33 cellular contexts compared by ENCODE assay signal in the genomic region with DNA sequence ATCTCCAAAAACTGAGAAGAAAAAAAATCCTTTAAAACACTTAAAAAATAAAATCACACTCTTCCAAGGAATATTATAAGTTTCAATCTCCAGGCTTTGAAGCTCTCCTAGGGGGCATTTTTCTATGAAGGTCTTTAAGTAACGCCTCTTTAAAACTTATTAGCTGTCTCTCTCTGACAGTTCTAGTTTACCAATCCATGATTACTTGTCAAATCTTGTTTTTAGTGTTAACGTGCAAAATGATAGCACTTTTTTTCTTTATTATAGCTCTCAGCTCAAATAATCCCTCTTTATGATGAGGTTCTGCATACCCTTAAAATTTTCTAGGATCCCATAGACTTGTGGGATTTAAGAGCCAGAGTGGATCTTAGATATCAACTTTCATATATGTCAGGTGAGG.
DNase-seq lines count a peak whose midpoint lies in the region; ATAC-seq, FAIRE-seq and TF ChIP-seq lines count a peak whose summit lies in the region.
"Had no signal": no experiment of that assay in that cellular context is flagged by ENCODE, and none has a peak within 500 bp of the region (broad histone marks: within the 10 kb centered on the region; RNA-seq: fewer than 3 reads in every experiment).

No MANE protein-coding gene starts in this region.

- H3K79me2 ChIP-seq in HepG2 (ENCODE audit: insufficient read depth, low read length), result no peaks in the 10 kb centered on the region
- no peaks in the 10 kb centered on the region for H3K79me2 ChIP-seq in neural cell (replicated peaks; ENCODE audit: insufficient read depth, low read length)

- no TSS peak for BruUV-seq in HepG2 (replicated peaks; lab: Mats Ljungman, UMichigan)

- H3K36me3 ChIP-seq in HepG2 (replicated peaks in 1 of 2; ENCODE audit: control insufficient read depth in 1 of 2, insufficient read depth in 2 of 2, low read length in 2 of 2) (no peaks in the 10 kb centered on the region), right lobe of liver (no peaks in the 10 kb centered on the region), neural cell (ENCODE audit: insufficient read depth, low read length) (no peaks in the 10 kb centered on the region)
- H3K36me3 ChIP-seq: BE2C; BLaER1; BLaER1 treated with 17β-estradiol and CSF1 and Interleukin-3, amounts not matched to agents 10 nM and 100 nM had no signal

- POLR2A ChIA-PET in HepG2 (lab: Yijun Ruan, JAX), result no interaction called here

- H3F3A ChIP-seq in neural cell (ENCODE audit: insufficient read depth, low read length, poor library complexity, severe bottlenecking), result no peaks in the 10 kb centered on the region

- TF ChIP-seq CTCF in HepG2 (CRISPR knock-in tag; IDR thresholded peaks at IDR 0.05) (no peak), right lobe of liver (IDR thresholded peaks at IDR 0.05) (no peak), VCaP (conservative IDR thresholded peaks at IDR 0.05) (no peak), neural cell (IDR thresholded peaks at IDR 0.05; ENCODE audit: poor library complexity, severe bottlenecking) (no peak)

- no peaks in the 10 kb centered on the region for H4K20me1 ChIP-seq in HepG2 (ENCODE audit: insufficient read depth, low read length)
- no peaks in the 10 kb centered on the region for H4K20me1 ChIP-seq in neural cell (ENCODE audit: insufficient read depth)
- H4K20me1 ChIP-seq: BLaER1; BLaER1 treated with 17β-estradiol and CSF1 and Interleukin-3, amounts not matched to agents 10 nM and 100 nM had no signal

- H3K9me3 ChIP-seq in HepG2 (ENCODE audit: low read length) (0 out of 2 replicates have a peak, but pooled peaks cover 3% of the 10 kb centered on the region), right lobe of liver (no peaks in the 10 kb centered on the region), neural cell (ENCODE audit: low read length) (no peaks in the 10 kb centered on the region)
- H3K9me3 ChIP-seq: A549; BE2C; BLaER1; BLaER1 treated with 17β-estradiol and CSF1 and Interleukin-3, amounts not matched to agents 10 nM and 100 nM; Caco-2 had no signal

- no peak overlapping the region for H3K4me3 ChIP-seq in HepG2 (replicated peaks in 1 of 3; ENCODE audit: insufficient read depth in 1 of 3, low read depth in 2 of 3, low read length in 3 of 3)
- no peak overlapping the region for H3K4me3 ChIP-seq in right lobe of liver
- H3K4me3 ChIP-seq in neural cell (ENCODE audit: low read length), result no peak overlapping the region
- H3K4me3 ChIP-seq: A549; BLaER1; BLaER1 treated with 17β-estradiol and CSF1 and Interleukin-3, amounts not matched to agents 10 nM and 100 nM had no signal

- in situ Hi-C loops in HepG2 (cut with HindIII; ENCODE audit: extremely low pct_ligation_motif_present, low pct_unique_long_range_greater_than_20kb), result no loop called here

- no peaks in the 10 kb centered on the region for H3K27me3 ChIP-seq in HepG2 (ENCODE audit: control insufficient read depth in 1 of 2, insufficient read depth in 2 of 2, low read length in 2 of 2)
- no peaks in the 10 kb centered on the region for H3K27me3 ChIP-seq in right lobe of liver
- H3K27me3 ChIP-seq in neural cell (ENCODE audit: insufficient read depth, low read depth, low read length), result no peaks in the 10 kb centered on the region
- H3K27me3 ChIP-seq: BE2C; BLaER1; BLaER1 treated with 17β-estradiol and CSF1 and Interleukin-3, amounts not matched to agents 10 nM and 100 nM had no signal

- intact Hi-C loops in HepG2 (cut with micrococcal nuclease; ENCODE audit: unreplicated experiment), result no loop called here
- intact Hi-C loops in right lobe of liver (cut with DNase I), result no loop called here

- H3K4me1 ChIP-seq in HepG2 (ENCODE audit: insufficient read depth, low read length) (no peaks in the 10 kb centered on the region), right lobe of liver (no peaks in the 10 kb centered on the region)
- H3K4me1 ChIP-seq: A549; BLaER1; BLaER1 treated with 17β-estradiol and CSF1 and Interleukin-3, amounts not matched to agents 10 nM and 100 nM; Caco-2 had no signal

- H3K9ac ChIP-seq in HepG2 (ENCODE audit: insufficient read depth, low read depth, low read length) (no peak overlapping the region), neural cell (ENCODE audit: low read length) (no peak overlapping the region)
- H3K9ac ChIP-seq: BLaER1; BLaER1 treated with 17β-estradiol and CSF1 and Interleukin-3, amounts not matched to agents 10 nM and 100 nM had no signal

- no peak for FAIRE-seq in HepG2 (lab: Jason Lieb, UNC)
- FAIRE-seq: A204.1, A549, D721Med had no signal

- H3K27ac ChIP-seq in HepG2 (ENCODE audit: extremely low read length, insufficient read depth, low read length) (no peak overlapping the region), right lobe of liver (no peak overlapping the region), VCaP (peak overlapping the region; percentile 32), neural cell (ENCODE audit: low read length) (no peak overlapping the region), substantia nigra (ENCODE audit: low read depth, low read length, poor library complexity, severe bottlenecking) (no peak overlapping the region)
- H3K27ac ChIP-seq: 22Rv1; A549; BLaER1; BLaER1 treated with 17β-estradiol and CSF1 and Interleukin-3, amounts not matched to agents 10 nM and 100 nM; C4-2B had no signal

- no peak for TF ChIP-seq POLR2A in HepG2 (IDR thresholded peaks at IDR 0.05; ENCODE audit: insufficient read depth in 1 of 2, low read depth in 2 of 2, low read length in 2 of 2)
- TF ChIP-seq POLR2A in right lobe of liver (IDR thresholded peaks at IDR 0.05), result no peak

- CTCF ChIA-PET in HepG2 (lab: Yijun Ruan, JAX; ENCODE audit: low intra/inter-chr PET ratio, low total read pairs), result no interaction called here

- no peak for TF ChIP-seq RAD21 in HepG2 (CRISPR knock-in tag; IDR thresholded peaks at IDR 0.05)
- no peak for TF ChIP-seq RAD21 in neural cell (conservative IDR thresholded peaks at IDR 0.05)

- no peaks in the 10 kb centered on the region for H3K9me2 ChIP-seq in neural cell (ENCODE audit: insufficient read depth, low read length)

- H3K4me2 ChIP-seq in HepG2 (ENCODE audit: low read depth, low read length) (no peak overlapping the region), neural cell (ENCODE audit: low read length) (peak overlapping the region; percentile 0)
- H3K4me2 ChIP-seq: A549; BLaER1; BLaER1 treated with 17β-estradiol and CSF1 and Interleukin-3, amounts not matched to agents 10 nM and 100 nM had no signal

- H2AFZ ChIP-seq in HepG2 (ENCODE audit: low read length) (no peak overlapping the region), neural cell (ENCODE audit: low read depth, low read length) (no peak overlapping the region)

- WGBS in HepG2 (ENCODE audit: low lambda C conversion rate), result 3% methylated on average over 2 of the region's 2 CpGs
- 38% methylated on average over 2 of the region's 2 CpGs for WGBS in right lobe of liver (ENCODE audit: insufficient coverage, low coverage, low lambda C conversion rate, missing lambda C conversion rate)

- DNase-seq in HepG2 (ENCODE audit: low spot score), result no peak
- no peak for DNase-seq in right lobe of liver
- no peak for DNase-seq in substantia nigra (lab: John Stamatoyannopoulos, UW)
- DNase-seq: 8988T; ACHN; AML-193; C1 segment of cervical spinal cord; Caco-2; Calu3; CD4-positive, alpha-beta memory T cell; CD4-positive, alpha-beta T cell; CD4-positive, CD25-positive, alpha-beta regulatory T cell; CD8-positive, alpha-beta memory T cell; CD8-positive, alpha-beta T cell; COR-L47; DMS 273 treated with DMSO at 0.1 percent for 48 hours; DMS153; DMS53; DMS79; DMS79 treated with DMSO at 0.1 percent for 48 hours; DND-41; EL had no signal

- no peak for ATAC-seq in HepG2
- no peak for ATAC-seq in right lobe of liver
- ATAC-seq in GM21723 (IDR thresholded peaks at IDR 0.05; ENCODE audit: unreplicated experiment), result no peak
- ATAC-seq: A549; CD8-positive, alpha-beta T cell had no signal

- no peak for TF ChIP-seq EP300 in HepG2 (IDR thresholded peaks at IDR 0.05; ENCODE audit: low read depth in 2 of 2, low read length in 2 of 2)
- TF ChIP-seq EP300 in HepG2 (CRISPR knock-in tag; IDR thresholded peaks at IDR 0.05; ENCODE audit: borderline replicate concordance), result no peak
- peak; percentile 89 for TF ChIP-seq EP300 in neural cell (conservative IDR thresholded peaks at IDR 0.05; ENCODE audit: poor library complexity, severe bottlenecking)

TF ChIP-seq in HepG2, 621 proteins besides CTCF, POLR2A, EP300 and RAD21:
- peak; percentile 64; the same call in 1 of the 2 replicates for TF ChIP-seq SP140L (CRISPR knock-in tag; IDR thresholded peaks at IDR 0.05; ENCODE audit: borderline replicate concordance)
- TF ChIP-seq, protein P1, sequence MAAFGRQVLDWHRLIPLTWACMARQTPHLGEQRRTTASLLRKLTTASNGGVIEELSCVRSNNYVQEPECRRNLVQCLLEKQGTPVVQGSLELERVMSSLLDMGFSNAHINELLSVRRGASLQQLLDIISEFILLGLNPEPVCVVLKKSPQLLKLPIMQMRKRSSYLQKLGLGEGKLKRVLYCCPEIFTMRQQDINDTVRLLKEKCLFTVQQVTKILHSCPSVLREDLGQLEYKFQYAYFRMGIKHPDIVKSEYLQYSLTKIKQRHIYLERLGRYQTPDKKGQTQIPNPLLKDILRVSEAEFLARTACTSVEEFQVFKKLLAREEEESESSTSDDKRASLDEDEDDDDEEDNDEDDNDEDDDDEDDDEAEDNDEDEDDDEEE (CRISPR knock-in tag; IDR thresholded peaks at IDR 0.05), result no peak

TF ChIP-seq in neural cell, 6 proteins besides CTCF, POLR2A, EP300 and RAD21 (continues in another document):
- TF ChIP-seq MXI1 (conservative IDR thresholded peaks at IDR 0.05; ENCODE audit: poor library complexity, severe bottlenecking) (no peak), POLR2AphosphoS5 (IDR thresholded peaks at IDR 0.05) (peak; percentile 52), TAF1 (IDR thresholded peaks at IDR 0.05; ENCODE audit: low read depth) (no peak), SMC3 (conservative IDR thresholded peaks at IDR 0.05; ENCODE audit: poor library complexity) (no peak)
